ENCODE assay signal across 8 cellular contexts in the genomic region with DNA sequence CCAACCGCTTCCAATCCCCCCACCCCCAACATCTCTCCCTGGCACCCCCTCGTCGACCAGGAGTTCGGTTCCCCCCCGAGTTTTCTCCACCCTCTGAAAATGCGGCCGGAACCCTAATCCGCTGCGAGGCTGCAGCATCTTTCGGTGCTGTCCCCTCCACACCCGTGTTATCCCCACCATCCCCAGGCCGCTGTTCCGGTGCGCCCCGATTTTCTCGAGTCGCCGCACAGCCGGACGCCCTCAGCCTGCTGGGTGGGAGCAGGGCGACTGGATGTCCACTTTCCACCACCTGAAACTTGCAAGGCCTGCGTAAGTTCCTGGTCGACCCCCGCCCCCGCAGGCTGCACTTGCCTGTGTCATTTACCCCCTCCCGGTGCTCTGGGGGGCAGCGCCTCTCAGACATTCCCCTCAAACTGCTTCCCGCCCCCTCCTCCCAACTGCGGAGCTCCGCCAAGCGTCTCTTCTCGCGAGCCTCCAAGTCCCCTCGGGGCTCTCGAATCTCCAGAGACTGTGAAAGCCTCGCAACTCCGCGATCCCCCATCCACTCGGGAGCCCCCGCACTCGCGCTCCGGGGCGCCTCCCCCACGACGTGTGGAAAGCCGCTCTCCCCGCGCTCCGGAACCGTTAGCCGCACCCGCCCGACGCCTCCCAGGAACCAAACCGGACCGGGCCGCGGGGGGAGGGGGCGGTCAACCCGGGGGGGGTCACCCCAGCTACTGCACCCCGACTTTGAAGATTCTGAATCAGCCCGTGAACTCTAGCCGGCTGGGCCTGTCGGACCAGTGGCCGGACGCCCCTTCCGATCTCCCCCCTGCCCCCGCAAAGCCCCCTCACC. TPM values are rescaled to one million over a fixed set of nuclear protein-coding genes. Genes with fewer than 3 reads are reported as not detected.
DNase-seq lines count a peak whose midpoint lies in the region; ATAC-seq and TF ChIP-seq lines count a peak whose summit lies in the region.

No MANE protein-coding gene starts in this region.

- peak overlapping the region; percentile 92 for H3K4me3 Mint-ChIP-seq in activated naive CD4-positive, alpha-beta T cell treated with anti-CD3 and anti-CD28 coated beads, Interleukin-2, amount 50 U/mL, for 24 hours

- no peaks in the 10 kb centered on the region for H3K27me3 ChIP-seq in ovary

- intact Hi-C loops in Right ventricle myocardium superior (cut with DNase I) = no loop called here
- intact Hi-C loops in ovary (cut with DNase I) = loop anchor here in 1 of 4 donors (2.0 to 10.0 kb wide), 2 partner anchors 168 to 466 kb away; a partner anchor contains a TSS

- peak overlapping the region; percentile 64 for H3K4me3 ChIP-seq in ovary

- TF ChIP-seq EP300 in ovary (IDR thresholded peaks at IDR 0.05) = no peak

- peak overlapping the region; percentile 6 for H3K27ac Mint-ChIP-seq in activated naive CD4-positive, alpha-beta T cell treated with anti-CD3 and anti-CD28 coated beads, Interleukin-2, amount 50 U/mL, for 24 hours

- no peaks in the 10 kb centered on the region for H3K36me3 ChIP-seq in ovary

- 0 to 1% (median 0%) methylated on average over 34 to 69 of the region's 69 CpGs for WGBS in ovary, 3 donors

- no peaks in the 10 kb centered on the region for H3K9me3 Mint-ChIP-seq in activated naive CD4-positive, alpha-beta T cell treated with anti-CD3 and anti-CD28 coated beads, Interleukin-2, amount 50 U/mL, for 24 hours

- no peak for TF ChIP-seq POLR2A in ovary (IDR thresholded peaks at IDR 0.05)

- no peak for TF ChIP-seq CTCF in ovary (IDR thresholded peaks at IDR 0.05)

- DNase-seq in activated naive CD4-positive, alpha-beta T cell treated with Interleukin-2 at 50 U/mL for 16 hours = peak; percentile 15
- DNase-seq in activated naive CD4-positive, alpha-beta T cell (lab: John Stamatoyannopoulos, UW) = no peak
- DNase-seq in NCI-H345 (lab: John Stamatoyannopoulos, UW) = peak; percentile 66
- peak; percentile 58 for DNase-seq in Right ventricle myocardium superior
- DNase-seq in ovary = peak in 3 of 5 donors; percentile 51 to 66 (median 62)

- H3K4me1 ChIP-seq in ovary (ENCODE audit: insufficient read depth) = peaks cover 7% of the 10 kb centered on the region

- no peaks in the 10 kb centered on the region for H3K9me3 ChIP-seq in ovary

- no peaks in the 10 kb centered on the region for H3K36me3 Mint-ChIP-seq in activated naive CD4-positive, alpha-beta T cell treated with anti-CD3 and anti-CD28 coated beads, Interleukin-2, amount 50 U/mL, for 24 hours

- peak overlapping the region in 1 of 2 donors; percentile 50 for H3K27ac ChIP-seq in ovary

- peak; percentile 1 for ATAC-seq in Right ventricle myocardium superior (ENCODE audit: poor library complexity)
- no peak for ATAC-seq in GM21723 (IDR thresholded peaks at IDR 0.05; ENCODE audit: unreplicated experiment)
- no peak for ATAC-seq in GM19351 (IDR thresholded peaks at IDR 0.05; ENCODE audit: unreplicated experiment)

- H3K4me1 Mint-ChIP-seq in activated naive CD4-positive, alpha-beta T cell treated with anti-CD3 and anti-CD28 coated beads, Interleukin-2, amount 50 U/mL, for 24 hours = peaks cover 36% of the 10 kb centered on the region

- H3K27me3 Mint-ChIP-seq in activated naive CD4-positive, alpha-beta T cell treated with anti-CD3 and anti-CD28 coated beads, Interleukin-2, amount 50 U/mL, for 24 hours = peaks cover 66% of the 10 kb centered on the region

RNA-seq across cellular contexts. Expression of a gene that starts 0.6 kb away (rescaled TPM):
- total RNA-seq in Right ventricle myocardium superior (5.9 TPM), ovary (10 to 100 TPM in 1 of 7 donors, 1 to 10 TPM in 6; 3.3 to 20.4 (median 6.6) TPM)
- 10 to 100 TPM in 1 of 2 donors, 1 to 10 TPM in 1; 1.8 to 10.3 TPM for polyA plus RNA-seq in ovary

Comparison
In these comparisons a context has a peak if more than half of its experiments do, and no peak if none do; other contexts are left out.
1. DNase-seq: peak in activated naive CD4-positive, alpha-beta T cell treated with Interleukin-2 at 50 U/mL for 16 hours (single experiment), NCI-H345 (single experiment), Right ventricle myocardium superior (single experiment) and ovary (3 of 5); none in activated naive CD4-positive, alpha-beta T cell (0 of 4).